1 cellular context compared by ENCODE assay signal in genomic region chr17:8121531-8122390, GRCh38.
TF ChIP-seq lines count a peak whose summit lies in the region.

No MANE protein-coding gene starts in this region.

TF ChIP-seq in HepG2, 621 proteins besides CTCF, POLR2A, EP300 and RAD21 (continues in another document):
- 0 out of 2 replicates have a peak, but pooled peaks have one; percentile 46 for TF ChIP-seq ZNF343 (CRISPR knock-in tag; IDR thresholded peaks at IDR 0.05)
- peak; percentile 10; the same call in 1 of the 2 replicates for TF ChIP-seq ZBTB33 (CRISPR knock-in tag; IDR thresholded peaks at IDR 0.05)
- peak; percentile 52; the same call in 1 of the 2 replicates for TF ChIP-seq GABPB1 (CRISPR knock-in tag; IDR thresholded peaks at IDR 0.05)
- TF ChIP-seq ZNF768 (CRISPR knock-in tag; IDR thresholded peaks at IDR 0.05), result peak; percentile 58; the same call in 1 of the 2 replicates
- TF ChIP-seq ZFP91 (CRISPR knock-in tag; IDR thresholded peaks at IDR 0.05; ENCODE audit: borderline replicate concordance), result peak; percentile 65; the same call in 1 of the 2 replicates
- no peak for TF ChIP-seq MLX (CRISPR knock-in tag; IDR thresholded peaks at IDR 0.05)
- peak; percentile 92 to 98 for TF ChIP-seq HMGXB4 (CRISPR knock-in tag; IDR thresholded peaks at IDR 0.05; ENCODE audit: borderline replicate concordance in 1 of 2, low read depth in 1 of 2)
- TF ChIP-seq EED (CRISPR knock-in tag; IDR thresholded peaks at IDR 0.05), result no peak
- TF ChIP-seq ZNF180 (CRISPR knock-in tag; IDR thresholded peaks at IDR 0.05; ENCODE audit: borderline replicate concordance, low read depth), result no peak
- TF ChIP-seq ZNF337 (CRISPR knock-in tag; IDR thresholded peaks at IDR 0.05; ENCODE audit: borderline replicate concordance, low read depth), result 0 out of 2 replicates have a peak, but pooled peaks have one; percentile 51
- no peak for TF ChIP-seq HNF1B (CRISPR knock-in tag; IDR thresholded peaks at IDR 0.05)
- TF ChIP-seq MED8 (CRISPR knock-in tag; IDR thresholded peaks at IDR 0.05; ENCODE audit: insufficient replicate concordance), result no peak
- TF ChIP-seq KLF13 (CRISPR knock-in tag; IDR thresholded peaks at IDR 0.05), result 0 out of 2 replicates have a peak, but pooled peaks have one; percentile 54
- peak; percentile 29 for TF ChIP-seq YY1 (IDR thresholded peaks at IDR 0.05; ENCODE audit: insufficient read depth, insufficient replicate concordance, low read depth, low read length)
- TF ChIP-seq AFF4 (CRISPR knock-in tag; IDR thresholded peaks at IDR 0.05), result no peak
- TF ChIP-seq EZH2 (conservative IDR thresholded peaks at IDR 0.05; ENCODE audit: low read depth, low read length), result no peak
- TF ChIP-seq CBFB (CRISPR knock-in tag; IDR thresholded peaks at IDR 0.05), result 0 out of 2 replicates have a peak, but pooled peaks have one; percentile 58
- 0 out of 2 replicates have a peak, but pooled peaks have one; percentile 31 for TF ChIP-seq ZC3H13 (CRISPR knock-in tag; IDR thresholded peaks at IDR 0.05)
- no peak for TF ChIP-seq TCF7L2 (IDR thresholded peaks at IDR 0.05; ENCODE audit: low read depth, low read length)
- no peak for TF ChIP-seq CEBPB (IDR thresholded peaks at IDR 0.05; ENCODE audit: borderline replicate concordance, low read depth, low read length)
- TF ChIP-seq ZBTB10 (CRISPR knock-in tag; IDR thresholded peaks at IDR 0.05; ENCODE audit: borderline replicate concordance), result peak; percentile 82
- no peak for TF ChIP-seq SP140L (CRISPR knock-in tag; IDR thresholded peaks at IDR 0.05; ENCODE audit: borderline replicate concordance)
- no peak for TF ChIP-seq NONO (IDR thresholded peaks at IDR 0.05)
- TF ChIP-seq NONO (CRISPR knock-in tag; conservative IDR thresholded peaks at IDR 0.05), result peak; percentile 58
- TF ChIP-seq ATRX (CRISPR knock-in tag; IDR thresholded peaks at IDR 0.05; ENCODE audit: borderline replicate concordance), result no peak
- TF ChIP-seq ZNF556 (CRISPR knock-in tag; IDR thresholded peaks at IDR 0.05; ENCODE audit: borderline replicate concordance), result 0 out of 2 replicates have a peak, but pooled peaks have one; percentile 22
- no peak for TF ChIP-seq ATF1 (CRISPR knock-in tag; IDR thresholded peaks at IDR 0.05)
- no peak for TF ChIP-seq ATF5 (CRISPR knock-in tag; IDR thresholded peaks at IDR 0.05; ENCODE audit: low read depth)
- 0 out of 2 replicates have a peak, but pooled peaks have one; percentile 27 for TF ChIP-seq SMAD3 (CRISPR knock-in tag; IDR thresholded peaks at IDR 0.05)
- no peak for TF ChIP-seq RCOR2 (CRISPR knock-in tag; IDR thresholded peaks at IDR 0.05)
- no peak for TF ChIP-seq SP4 (CRISPR knock-in tag; IDR thresholded peaks at IDR 0.05)
- TF ChIP-seq ESRRA (CRISPR knock-in tag; IDR thresholded peaks at IDR 0.05; ENCODE audit: low read depth), result peak; percentile 30; the same call in 1 of the 2 replicates
- TF ChIP-seq MTA1 (CRISPR knock-in tag; IDR thresholded peaks at IDR 0.05; ENCODE audit: borderline replicate concordance), result peak; percentile 57; the same call in 1 of the 2 replicates
- TF ChIP-seq PBX3 (CRISPR knock-in tag; IDR thresholded peaks at IDR 0.05; ENCODE audit: borderline replicate concordance), result no peak
- no peak for TF ChIP-seq HMGXB3 (CRISPR knock-in tag; IDR thresholded peaks at IDR 0.05; ENCODE audit: borderline replicate concordance)
